ENCODE assay signal across 14 cellular contexts in the genomic region with DNA sequence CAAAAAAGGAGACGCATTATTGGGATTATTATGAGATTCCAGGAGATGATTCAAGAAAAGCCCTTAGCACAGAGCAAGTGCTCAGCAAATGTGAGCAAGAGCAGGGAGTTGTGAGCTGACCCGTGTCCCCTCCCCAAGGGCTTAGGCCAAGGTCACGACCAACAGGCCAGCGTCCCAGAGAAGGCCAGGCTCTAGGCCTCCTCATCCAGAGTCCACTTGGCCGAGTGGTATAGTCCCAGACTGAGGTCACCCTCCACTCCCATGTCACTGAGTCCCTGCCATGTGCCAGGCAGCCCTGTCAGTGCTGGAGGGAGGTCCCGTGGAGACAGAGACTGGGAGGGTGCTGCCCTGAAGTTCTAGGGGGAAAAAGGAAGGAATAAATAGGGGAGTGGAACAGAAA. TPM values are rescaled to one million over a fixed set of nuclear protein-coding genes. Genes with fewer than 3 reads are reported as not detected.
A peak's percentile ranks its signal among the peaks of the same experiment; 100 is the strongest.
DNase-seq lines count a peak whose midpoint lies in the region; ATAC-seq and TF ChIP-seq lines count a peak whose summit lies in the region.
"Had no signal": no experiment of that assay in that cellular context is flagged by ENCODE, and none has a peak within 500 bp of the region (broad histone marks: within the 10 kb centered on the region; RNA-seq: fewer than 3 reads in every experiment).

No MANE protein-coding gene starts in this region.

- no peaks in the 10 kb centered on the region for H3K36me3 ChIP-seq in iPS-15b (ENCODE audit: control insufficient read depth, insufficient read depth, low read length)
- no peaks in the 10 kb centered on the region for H3K36me3 ChIP-seq in sigmoid colon
- H3K36me3 ChIP-seq: prostate gland, thyroid gland had no signal

- no peaks in the 10 kb centered on the region for H3K36me3 Mint-ChIP-seq in activated CD8-positive, alpha-beta T cell treated with anti-CD3 and anti-CD28 coated beads for 36 hours (ENCODE audit: low read depth)
- no peaks in the 10 kb centered on the region for H3K36me3 Mint-ChIP-seq in activated CD8-positive, alpha-beta T cell treated with anti-CD3 and anti-CD28 coated beads, Interleukin-2, amount 10 ng/mL, durations not matched to agents 7 days and 5 days (ENCODE audit: low read depth)
- no peaks in the 10 kb centered on the region for H3K36me3 Mint-ChIP-seq in activated CD4-positive, alpha-beta memory T cell treated with anti-CD3 and anti-CD28 coated beads, Interleukin-2, amount 10 ng/mL, durations not matched to agents 7 days and 5 days (ENCODE audit: low read depth)

- CTCF ChIA-PET in activated CD8-positive, alpha-beta T cell treated with anti-CD3 and anti-CD28 coated beads for 36 hours (lab: Charles Lee), result interaction anchor here (0.9 to 4.8 kb wide), 9 partner anchors 10 to 868 kb away, joined by 3 to 27 read pairs (median 7); no protein-coding TSS in a partner anchor
- CTCF ChIA-PET in activated CD8-positive, alpha-beta T cell treated with anti-CD3 and anti-CD28 coated beads, Interleukin-2, amount 10 ng/mL, durations not matched to agents 7 days and 5 days (lab: Charles Lee), result interaction anchor here (0.7 to 3.1 kb wide), 8 partner anchors 25 to 1024 kb away, joined by 3 to 11 read pairs (median 4); no protein-coding TSS in a partner anchor
- CTCF ChIA-PET in activated CD4-positive, alpha-beta memory T cell treated with anti-CD3 and anti-CD28 coated beads, Interleukin-2, amount 10 ng/mL, durations not matched to agents 7 days and 5 days (lab: Charles Lee), result interaction anchor here (0.9 to 1.8 kb wide), 6 partner anchors 25 to 1024 kb away, joined by 3 to 6 read pairs (median 4); no protein-coding TSS in a partner anchor

- H3K27ac ChIP-seq in sigmoid colon, result peak overlapping the region in 3 of 4 donors; percentile 25 to 64 (median 61)
- H3K27ac ChIP-seq: prostate gland had no signal

- peaks cover 5% of the 10 kb centered on the region for H3K4me1 Mint-ChIP-seq in activated CD8-positive, alpha-beta T cell treated with anti-CD3 and anti-CD28 coated beads for 36 hours (ENCODE audit: low read depth)
- peaks cover 8% of the 10 kb centered on the region for H3K4me1 Mint-ChIP-seq in activated CD8-positive, alpha-beta T cell treated with anti-CD3 and anti-CD28 coated beads, Interleukin-2, amount 10 ng/mL, durations not matched to agents 7 days and 5 days (ENCODE audit: low read depth)
- peaks cover 10% of the 10 kb centered on the region for H3K4me1 Mint-ChIP-seq in activated CD4-positive, alpha-beta memory T cell treated with anti-CD3 and anti-CD28 coated beads, Interleukin-2, amount 10 ng/mL, durations not matched to agents 7 days and 5 days

- TF ChIP-seq CTCF in activated CD8-positive, alpha-beta T cell treated with anti-CD3 and anti-CD28 coated beads for 36 hours (IDR thresholded peaks at IDR 0.05), result no peak
- no peak for TF ChIP-seq CTCF in sigmoid colon (IDR thresholded peaks at IDR 0.05)

- no peaks in the 10 kb centered on the region for H3K27me3 Mint-ChIP-seq in activated CD8-positive, alpha-beta T cell treated with anti-CD3 and anti-CD28 coated beads for 36 hours
- H3K27me3 Mint-ChIP-seq in activated CD8-positive, alpha-beta T cell treated with anti-CD3 and anti-CD28 coated beads, Interleukin-2, amount 10 ng/mL, durations not matched to agents 7 days and 5 days (ENCODE audit: low read depth), result peaks cover 6% of the 10 kb centered on the region
- peaks cover 7% of the 10 kb centered on the region for H3K27me3 Mint-ChIP-seq in activated CD4-positive, alpha-beta memory T cell treated with anti-CD3 and anti-CD28 coated beads, Interleukin-2, amount 10 ng/mL, durations not matched to agents 7 days and 5 days

- peaks cover 8% of the 10 kb centered on the region for H3K27me3 ChIP-seq in iPS-15b (ENCODE audit: control insufficient read depth, insufficient read depth, low read length)
- no peaks in the 10 kb centered on the region for H3K27me3 ChIP-seq in sigmoid colon
- H3K27me3 ChIP-seq: thyroid gland had no signal

- H3K4me1 ChIP-seq in iPS-15b (ENCODE audit: control insufficient read depth, insufficient read depth, low read length) (no peaks in the 10 kb centered on the region), sigmoid colon (peaks cover 0 to 17% (median 10%) of the 10 kb centered on the region in 4 donors)

- no peak for TF ChIP-seq POLR2A in sigmoid colon (IDR thresholded peaks at IDR 0.05)

- peak overlapping the region; percentile 56 for H3K4me3 ChIP-seq in iPS-15b (ENCODE audit: low read depth, low read length)
- H3K4me3 ChIP-seq in sigmoid colon, result no peak overlapping the region
- H3K4me3 ChIP-seq: thyroid gland had no signal

- POLR2A ChIA-PET in activated CD8-positive, alpha-beta T cell treated with anti-CD3 and anti-CD28 coated beads for 36 hours (lab: Charles Lee), result no interaction called here
- POLR2A ChIA-PET in activated CD8-positive, alpha-beta T cell treated with anti-CD3 and anti-CD28 coated beads, Interleukin-2, amount 10 ng/mL, durations not matched to agents 7 days and 5 days (lab: Charles Lee), result interaction anchor here (0.9 kb wide), 1 partner anchor 8 kb away, joined by 3 read pairs; no protein-coding TSS in a partner anchor
- POLR2A ChIA-PET in activated CD4-positive, alpha-beta memory T cell treated with anti-CD3 and anti-CD28 coated beads, Interleukin-2, amount 10 ng/mL, durations not matched to agents 7 days and 5 days (lab: Charles Lee), result no interaction called here

- H3K27ac Mint-ChIP-seq in activated CD8-positive, alpha-beta T cell treated with anti-CD3 and anti-CD28 coated beads for 36 hours, result no peak overlapping the region
- H3K27ac Mint-ChIP-seq in activated CD8-positive, alpha-beta T cell treated with anti-CD3 and anti-CD28 coated beads, Interleukin-2, amount 10 ng/mL, durations not matched to agents 7 days and 5 days, result no peak overlapping the region
- H3K27ac Mint-ChIP-seq in activated CD4-positive, alpha-beta memory T cell treated with anti-CD3 and anti-CD28 coated beads, Interleukin-2, amount 10 ng/mL, durations not matched to agents 7 days and 5 days, result no peak overlapping the region

- TF ChIP-seq EP300 in sigmoid colon (IDR thresholded peaks at IDR 0.05), result no peak

- no peak for ATAC-seq in activated CD8-positive, alpha-beta T cell treated with anti-CD3 and anti-CD28 coated beads for 36 hours
- ATAC-seq in activated CD8-positive, alpha-beta T cell treated with anti-CD3 and anti-CD28 coated beads, Interleukin-2, amount 10 ng/mL, durations not matched to agents 7 days and 5 days, result no peak

- 82 to 90% methylated on average over 6 of the region's 6 CpGs for WGBS in sigmoid colon, 2 donors

- peak overlapping the region; percentile 55 for H3K4me3 Mint-ChIP-seq in activated CD8-positive, alpha-beta T cell treated with anti-CD3 and anti-CD28 coated beads for 36 hours
- no peak overlapping the region for H3K4me3 Mint-ChIP-seq in activated CD8-positive, alpha-beta T cell treated with anti-CD3 and anti-CD28 coated beads, Interleukin-2, amount 10 ng/mL, durations not matched to agents 7 days and 5 days
- peak overlapping the region; percentile 58 for H3K4me3 Mint-ChIP-seq in activated CD4-positive, alpha-beta memory T cell treated with anti-CD3 and anti-CD28 coated beads, Interleukin-2, amount 10 ng/mL, durations not matched to agents 7 days and 5 days

- H3K9me3 Mint-ChIP-seq in activated CD8-positive, alpha-beta T cell treated with anti-CD3 and anti-CD28 coated beads for 36 hours, result no peaks in the 10 kb centered on the region
- no peaks in the 10 kb centered on the region for H3K9me3 Mint-ChIP-seq in activated CD8-positive, alpha-beta T cell treated with anti-CD3 and anti-CD28 coated beads, Interleukin-2, amount 10 ng/mL, durations not matched to agents 7 days and 5 days (ENCODE audit: insufficient read depth)
- no peaks in the 10 kb centered on the region for H3K9me3 Mint-ChIP-seq in activated CD4-positive, alpha-beta memory T cell treated with anti-CD3 and anti-CD28 coated beads, Interleukin-2, amount 10 ng/mL, durations not matched to agents 7 days and 5 days

- DNase-seq in activated CD8-positive, alpha-beta T cell treated with anti-CD3 and anti-CD28 coated beads for 36 hours, result no peak
- DNase-seq in activated CD8-positive, alpha-beta T cell treated with anti-CD3 and anti-CD28 coated beads, Interleukin-2, amount 10 ng/mL, durations not matched to agents 7 days and 5 days, result no peak
- DNase-seq in activated CD4-positive, alpha-beta memory T cell treated with anti-CD3 and anti-CD28 coated beads, Interleukin-2, amount 10 ng/mL, durations not matched to agents 7 days and 5 days, result no peak
- DNase-seq in sigmoid colon (peak; percentile 60), mucosa of gallbladder (ENCODE audit: low spot score) (no peak), C1 segment of cervical spinal cord (lab: John Stamatoyannopoulos, UW) (no peak)
- no peak for DNase-seq in activated CD8-positive, alpha-beta memory T cell treated with anti-CD3 and anti-CD28 coated beads, Interleukin-2, amount 50 U/mL, for 4 hours
- DNase-seq: activated CD8-positive, alpha-beta memory T cell treated with anti-CD3 and anti-CD28 coated beads, Interleukin-2, amount 50 U/mL, for 48 hours; DMS79; HCEC 1CT; NCI-H2029 treated with DMSO at 0.1 percent for 48 hours; thyroid gland had no signal

- no peaks in the 10 kb centered on the region for H3K9me3 ChIP-seq in iPS-15b (ENCODE audit: control insufficient read depth, insufficient read depth, low read length)
- no peaks in the 10 kb centered on the region for H3K9me3 ChIP-seq in sigmoid colon
- H3K9me3 ChIP-seq: prostate gland, thyroid gland had no signal

- H3K9ac ChIP-seq in iPS-15b (ENCODE audit: low read depth, low read length), result no peak overlapping the region

- intact Hi-C loops in activated CD8-positive, alpha-beta T cell treated with anti-CD3 and anti-CD28 coated beads for 36 hours (cut with micrococcal nuclease), result no loop called here
- intact Hi-C loops in sigmoid colon (cut with DNase I), result loop anchor here (5.0 to 10.0 kb wide), 4 partner anchors 564 to 1022 kb away; partner anchors contain the start of genes CHST13 and PLXNA1

RNA-seq across cellular contexts. Expression of gene TPRA1, which starts 44.0 kb away (rescaled TPM):
- total RNA-seq in activated CD8-positive, alpha-beta T cell treated with anti-CD3 and anti-CD28 coated beads for 36 hours, result 10 to 100 TPM; 26.6 to 28.0 TPM
- total RNA-seq in activated CD8-positive, alpha-beta T cell treated with anti-CD3 and anti-CD28 coated beads, Interleukin-2, amount 10 ng/mL, durations not matched to agents 7 days and 5 days, result 10 to 100 TPM; 27.0 to 27.9 TPM
- total RNA-seq in activated CD4-positive, alpha-beta memory T cell treated with anti-CD3 and anti-CD28 coated beads, Interleukin-2, amount 10 ng/mL, durations not matched to agents 7 days and 5 days, result 10 to 100 TPM; 22.6 to 23.3 TPM
- total RNA-seq in sigmoid colon, result 10 to 100 TPM; 28.5 to 33.2 (median 31.1) TPM
- polyA plus RNA-seq in sigmoid colon, result 10 to 100 TPM in 2 of 3 donors, 1 to 10 TPM in 1; 7.2 to 20.4 (median 10.2) TPM
- 47.7 TPM for total RNA-seq in mucosa of gallbladder

RNA-seq across cellular contexts. Expression of gene MCM2, which starts 51.7 kb away (rescaled TPM):
- total RNA-seq in activated CD8-positive, alpha-beta T cell treated with anti-CD3 and anti-CD28 coated beads for 36 hours, result 100 to 1,000 TPM; 289 to 302 TPM
- total RNA-seq in activated CD8-positive, alpha-beta T cell treated with anti-CD3 and anti-CD28 coated beads, Interleukin-2, amount 10 ng/mL, durations not matched to agents 7 days and 5 days, result 100 to 1,000 TPM; 185 to 188 TPM
- 100 to 1,000 TPM; 117 to 123 TPM for total RNA-seq in activated CD4-positive, alpha-beta memory T cell treated with anti-CD3 and anti-CD28 coated beads, Interleukin-2, amount 10 ng/mL, durations not matched to agents 7 days and 5 days
- total RNA-seq in sigmoid colon (1 to 10 TPM; 3.0 to 5.1 (median 3.6) TPM), mucosa of gallbladder (7.8 TPM)
- 10 to 100 TPM in 1 of 3 donors, 1 to 10 TPM in 2; 2.4 to 28.6 (median 6.2) TPM for polyA plus RNA-seq in sigmoid colon

Comparison
In these comparisons a context has a peak if more than half of its experiments do, and no peak if none do; other contexts are left out.
1. RNA of gene MCM2, which starts 51.7 kb away (total RNA-seq): 289 to 302 TPM in activated CD8-positive, alpha-beta T cell treated with anti-CD3 and anti-CD28 coated beads for 36 hours, 185 to 188 TPM in activated CD8-positive, alpha-beta T cell treated with anti-CD3 and anti-CD28 coated beads, Interleukin-2, amount 10 ng/mL, durations not matched to agents 7 days and 5 days and 117 to 123 TPM in activated CD4-positive, alpha-beta memory T cell treated with anti-CD3 and anti-CD28 coated beads, Interleukin-2, amount 10 ng/mL, durations not matched to agents 7 days and 5 days; 7.8 TPM in mucosa of gallbladder (single experiment) and 3.0 to 5.1 TPM in sigmoid colon; every median in the first group is over 10 times any median in the second.